Comparison of ENCODE assay signal across 12 cellular contexts in the genomic region with DNA sequence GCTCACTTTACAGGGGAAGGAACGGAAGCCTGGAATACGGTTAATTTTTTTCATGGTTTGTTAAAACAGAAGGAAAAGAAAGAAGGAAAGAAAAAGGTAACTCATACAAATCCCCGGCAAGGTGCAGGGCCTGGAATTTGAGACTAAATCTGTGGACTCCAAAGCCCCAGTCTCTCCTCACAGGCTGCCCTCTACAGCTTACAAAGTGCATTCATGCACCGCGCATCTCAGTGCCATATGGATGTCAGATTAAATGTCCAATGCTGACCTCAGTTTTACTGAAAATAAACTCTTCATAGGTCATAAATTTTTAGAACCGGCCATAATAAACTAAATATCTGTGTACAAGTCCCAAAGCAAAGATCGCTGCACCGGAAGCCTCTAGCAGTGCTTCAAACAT. TPM values are rescaled to one million over a fixed set of nuclear protein-coding genes. Genes with fewer than 3 reads are reported as not detected.
DNase-seq lines count a peak whose midpoint lies in the region; ATAC-seq and TF ChIP-seq lines count a peak whose summit lies in the region.
"Had no signal": no experiment of that assay in that cellular context is flagged by ENCODE, and none has a peak within 500 bp of the region (broad histone marks: within the 10 kb centered on the region; RNA-seq: fewer than 3 reads in every experiment).

No MANE protein-coding gene starts in this region.

- H3K9me3 Mint-ChIP-seq in brain (no peaks in the 10 kb centered on the region), neural progenitor cell (peaks cover 6% of the 10 kb centered on the region)
- H3K9me3 Mint-ChIP-seq in activated naive CD4-positive, alpha-beta T cell treated with anti-CD3 and anti-CD28 coated beads, Interleukin-2, amount 50 U/mL, for 72 hours, result peaks cover 0 to 3% of the 10 kb centered on the region in 2 donors
- H3K9me3 Mint-ChIP-seq: activated naive CD8-positive, alpha-beta T cell treated with anti-CD3 and anti-CD28 coated beads, Interleukin-2, amount 10 ng/mL, durations not matched to agents 7 days and 5 days; T-helper 1 cell treated with Interleukin-12 subunit alpha and Interleukin-12 subunit beta and Interleukin-4 antibody, amounts not matched to agents 30 μg/mL and 1 μg/mL, for 36 hours had no signal

- H3K4me1 ChIP-seq in neural progenitor cell, result peaks cover 36% of the 10 kb centered on the region

- H3F3A ChIP-seq in neural progenitor cell (ENCODE audit: low read depth), result peaks cover 29% of the 10 kb centered on the region

- peak overlapping the region; percentile 66 for H3K4me2 ChIP-seq in neural progenitor cell

- ATAC-seq in HG02678 (IDR thresholded peaks at IDR 0.05; ENCODE audit: unreplicated experiment), result no peak
- no peak for ATAC-seq in HG03354 (IDR thresholded peaks at IDR 0.05; ENCODE audit: poor library complexity, severe bottlenecking, unreplicated experiment)
- no peak for ATAC-seq in activated naive CD4-positive, alpha-beta T cell treated with anti-CD3 and anti-CD28 coated beads, Interleukin-2, amount 50 U/mL, for 72 hours

- H3K27ac Mint-ChIP-seq in brain, result peak overlapping the region in 4 of 5 experiments; percentile 12 to 77 (median 72)
- peak overlapping the region; percentile 80 for H3K27ac Mint-ChIP-seq in neural progenitor cell
- H3K27ac Mint-ChIP-seq in activated naive CD4-positive, alpha-beta T cell treated with anti-CD3 and anti-CD28 coated beads, Interleukin-2, amount 50 U/mL, for 72 hours, result no peak overlapping the region
- H3K27ac Mint-ChIP-seq: activated naive CD8-positive, alpha-beta T cell treated with anti-CD3 and anti-CD28 coated beads, Interleukin-2, amount 10 ng/mL, durations not matched to agents 7 days and 5 days; CD8-positive, alpha-beta memory T cell; T-helper 1 cell treated with Interleukin-12 subunit alpha and Interleukin-12 subunit beta and Interleukin-4 antibody, amounts not matched to agents 30 μg/mL and 1 μg/mL, for 36 hours had no signal

- H3K4me3 ChIP-seq in GM06990 (replicated peaks; ENCODE audit: low read depth, low read length) (no peak overlapping the region), neural progenitor cell (no peak overlapping the region)

- no peaks in the 10 kb centered on the region for H3K27me3 Mint-ChIP-seq in brain
- no peaks in the 10 kb centered on the region for H3K27me3 Mint-ChIP-seq in neural progenitor cell (ENCODE audit: insufficient read depth, low read depth)

- H3K9me3 ChIP-seq in neural progenitor cell (ENCODE audit: low read depth), result no peaks in the 10 kb centered on the region

- H3K79me2 ChIP-seq in neural progenitor cell (ENCODE audit: low read depth), result peaks cover 12% of the 10 kb centered on the region

- no peaks in the 10 kb centered on the region for H3K36me3 Mint-ChIP-seq in brain
- H3K36me3 Mint-ChIP-seq in neural progenitor cell, result peaks cover 24% of the 10 kb centered on the region
- H3K36me3 Mint-ChIP-seq in activated naive CD4-positive, alpha-beta T cell treated with anti-CD3 and anti-CD28 coated beads, Interleukin-2, amount 50 U/mL, for 72 hours, result peaks cover 0 to 6% of the 10 kb centered on the region in 2 donors
- H3K36me3 Mint-ChIP-seq: activated naive CD8-positive, alpha-beta T cell treated with anti-CD3 and anti-CD28 coated beads, Interleukin-2, amount 10 ng/mL, durations not matched to agents 7 days and 5 days; CD8-positive, alpha-beta memory T cell had no signal

- H3K27me3 ChIP-seq in GM06990 (replicated peaks; ENCODE audit: control insufficient read depth, insufficient read depth, low read length), result no peaks in the 10 kb centered on the region; the same call in 1 of the 2 replicates
- H3K27me3 ChIP-seq in neural progenitor cell, result peaks cover 58% of the 10 kb centered on the region

- H2AFZ ChIP-seq in neural progenitor cell (replicated peaks), result no peak overlapping the region

- no peak overlapping the region for H3K9ac ChIP-seq in neural progenitor cell

- H3K27ac ChIP-seq in neural progenitor cell, result no peak overlapping the region

- H3K36me3 ChIP-seq in GM06990 (ENCODE audit: control insufficient read depth, insufficient read depth, low read length) (no peaks in the 10 kb centered on the region), neural progenitor cell (no peaks in the 10 kb centered on the region)

- peaks cover 38% of the 10 kb centered on the region for H4K20me1 ChIP-seq in neural progenitor cell (ENCODE audit: low read depth)

- DNase-seq in GM06990 (ENCODE audit: extremely low read depth, insufficient read length) (no peak), neural progenitor cell (ENCODE audit: low spot score) (peak; percentile 63), DMS153 treated with DMSO at 0.1 percent for 48 hours (lab: John Stamatoyannopoulos, UW; ENCODE audit: unreplicated experiment) (no peak)
- no peak for DNase-seq in activated naive CD4-positive, alpha-beta T cell treated with anti-CD3 and anti-CD28 coated beads, Interleukin-2, amount 50 U/mL, for 72 hours (ENCODE audit: low spot score in 2 of 2)
- DNase-seq: activated naive CD8-positive, alpha-beta T cell treated with anti-CD3 and anti-CD28 coated beads, Interleukin-2, amount 10 ng/mL, durations not matched to agents 7 days and 5 days; CD8-positive, alpha-beta memory T cell; NCI-H1436 had no signal

- peak; percentile 19 for TF ChIP-seq CTCF in GM06990 (IDR thresholded peaks at IDR 0.05; ENCODE audit: insufficient read depth, low read length, poor library complexity, severe bottlenecking)
- peak; percentile 68 for TF ChIP-seq CTCF in LNCAP (IDR thresholded peaks at IDR 0.05)
- peak; percentile 34 to 72 for TF ChIP-seq CTCF in brain (conservative IDR thresholded peaks at IDR 0.05)
- TF ChIP-seq CTCF in neural progenitor cell (IDR thresholded peaks at IDR 0.05), result peak; percentile 72

- H3K4me1 Mint-ChIP-seq in brain, result peaks cover 59% of the 10 kb centered on the region
- peaks cover 61% of the 10 kb centered on the region for H3K4me1 Mint-ChIP-seq in neural progenitor cell
- H3K4me1 Mint-ChIP-seq: activated naive CD8-positive, alpha-beta T cell treated with anti-CD3 and anti-CD28 coated beads, Interleukin-2, amount 10 ng/mL, durations not matched to agents 7 days and 5 days; CD8-positive, alpha-beta memory T cell had no signal

- H3K4me3 Mint-ChIP-seq in brain (peak overlapping the region; percentile 14 to 63 (median 49)), neural progenitor cell (peak overlapping the region; percentile 7)
- H3K4me3 Mint-ChIP-seq: activated naive CD8-positive, alpha-beta T cell treated with anti-CD3 and anti-CD28 coated beads, Interleukin-2, amount 10 ng/mL, durations not matched to agents 7 days and 5 days; CD8-positive, alpha-beta memory T cell; T-helper 1 cell treated with Interleukin-12 subunit alpha and Interleukin-12 subunit beta and Interleukin-4 antibody, amounts not matched to agents 30 μg/mL and 1 μg/mL, for 36 hours had no signal

RNA-seq across cellular contexts. Expression of a gene that starts 17.8 kb away (rescaled TPM):
- 4.3 TPM for polyA plus RNA-seq in brain (ENCODE audit: insufficient read depth, low read depth, low replicate concordance)
- 10.1 and 12.8 TPM in 2 replicates for total RNA-seq in neural progenitor cell (ENCODE audit: low replicate concordance)
- total RNA-seq in activated naive CD4-positive, alpha-beta T cell treated with anti-CD3 and anti-CD28 coated beads, Interleukin-2, amount 50 U/mL, for 72 hours, result not detected
- total RNA-seq: activated naive CD8-positive, alpha-beta T cell treated with anti-CD3 and anti-CD28 coated beads, Interleukin-2, amount 10 ng/mL, durations not matched to agents 7 days and 5 days; CD8-positive, alpha-beta memory T cell had no signal
- polyA plus RNA-seq: CD8-positive, alpha-beta memory T cell had no signal

Comparison
In these comparisons a context has a peak if more than half of its experiments do, and no peak if none do; other contexts are left out.
1. CTCF ChIP-seq: peak in every context shown above with its lines; median percentile 72 in neural progenitor cell; 68 in LNCAP; 53 in brain; 19 in GM06990.
2. H3K27ac Mint-ChIP-seq: peak in brain (4 of 5) and neural progenitor cell (single experiment); none in activated naive CD4-positive, alpha-beta T cell treated with anti-CD3 and anti-CD28 coated beads, Interleukin-2, amount 50 U/mL, for 72 hours (0 of 2).
3. RNA of a gene that starts 17.8 kb away (total RNA-seq): 10.1 to 12.8 TPM in neural progenitor cell; not detected in activated naive CD4-positive, alpha-beta T cell treated with anti-CD3 and anti-CD28 coated beads, Interleukin-2, amount 50 U/mL, for 72 hours; every median in the first group is over 10 times any median in the second.